ENCODE assay signal across 11 cellular contexts in genomic region chr4:121822047-121822446, GRCh38. TPM values are rescaled to one million over a fixed set of nuclear protein-coding genes. Genes with fewer than 3 reads are reported as not detected.
DNase-seq lines count a peak whose midpoint lies in the region; ATAC-seq and TF ChIP-seq lines count a peak whose summit lies in the region.
"Had no signal": no experiment of that assay in that cellular context is flagged by ENCODE, and none has a peak within 500 bp of the region (broad histone marks: within the 10 kb centered on the region; RNA-seq: fewer than 3 reads in every experiment).

No MANE protein-coding gene starts in this region.

- H3K4me3 ChIP-seq in PC-9 (peak overlapping the region; percentile 85), ectodermal cell (ENCODE audit: insufficient read depth, low read depth, low read length) (peak overlapping the region; percentile 96), retinal pigment epithelial cell (ENCODE audit: low read length) (peak overlapping the region; percentile 88), heart left ventricle (peak overlapping the region in 1 of 12 donors; percentile 73)

- BruUV-seq in PC-9 (replicated peaks; lab: Mats Ljungman, UMichigan) = no TSS peak

- no peaks in the 10 kb centered on the region for H3K27me3 ChIP-seq in PC-9 (ENCODE audit: insufficient read depth, low read depth)
- no peaks in the 10 kb centered on the region for H3K27me3 ChIP-seq in ectodermal cell (ENCODE audit: control insufficient read depth, insufficient read depth, low read length, poor library complexity, severe bottlenecking)
- H3K27me3 ChIP-seq in heart left ventricle = no peaks in the 10 kb centered on the region
- H3K27me3 ChIP-seq: esophagus squamous epithelium had no signal

- H3K4me3 Mint-ChIP-seq in activated T-cell treated with anti-CD3 and anti-CD28 coated beads, Interleukin-2, amount 50 U/mL, for 24 hours = peak overlapping the region; percentile 97

- TF ChIP-seq CTCF in PC-9 (conservative IDR thresholded peaks at IDR 0.05) = no peak
- no peak for TF ChIP-seq CTCF in retinal pigment epithelial cell (conservative IDR thresholded peaks at IDR 0.05; ENCODE audit: low read depth, low read length)
- TF ChIP-seq CTCF in heart left ventricle (IDR thresholded peaks at IDR 0.05) = no peak

- CTCF ChIA-PET in PC-9 (lab: Charles Lee) = no interaction called here

- no peaks in the 10 kb centered on the region for H3K9me3 Mint-ChIP-seq in activated T-cell treated with anti-CD3 and anti-CD28 coated beads, Interleukin-2, amount 50 U/mL, for 24 hours

- H3K27ac Mint-ChIP-seq in activated T-cell treated with anti-CD3 and anti-CD28 coated beads, Interleukin-2, amount 50 U/mL, for 24 hours = peak overlapping the region; percentile 91

- no peaks in the 10 kb centered on the region for H3K9me3 ChIP-seq in PC-9 (ENCODE audit: insufficient read depth, low read depth)
- no peaks in the 10 kb centered on the region for H3K9me3 ChIP-seq in ectodermal cell (ENCODE audit: control insufficient read depth, low read length)
- H3K9me3 ChIP-seq in heart left ventricle = no peaks in the 10 kb centered on the region
- H3K9me3 ChIP-seq: esophagus squamous epithelium had no signal

- no peak for TF ChIP-seq POLR2A in heart left ventricle (IDR thresholded peaks at IDR 0.05)

- POLR2A ChIA-PET in PC-9 (lab: Charles Lee; ENCODE audit: unreplicated experiment) = no interaction called here

- peak overlapping the region; percentile 72 for H3K4me2 ChIP-seq in PC-9

- H3K79me2 ChIP-seq in PC-9 (ENCODE audit: low read depth) = peaks cover 39% of the 10 kb centered on the region

- 91% methylated on average over 1 of the region's 1 CpG for WGBS in ectodermal cell, 2 experiments
- 81 to 89% (median 86%) methylated on average over 1 of the region's 1 CpG for WGBS in heart left ventricle, 4 donors

- no peaks in the 10 kb centered on the region for H3K27me3 Mint-ChIP-seq in activated T-cell treated with anti-CD3 and anti-CD28 coated beads, Interleukin-2, amount 50 U/mL, for 24 hours

- peaks cover 72% of the 10 kb centered on the region for H3K36me3 Mint-ChIP-seq in activated T-cell treated with anti-CD3 and anti-CD28 coated beads, Interleukin-2, amount 50 U/mL, for 24 hours (ENCODE audit: low read depth)

- H3K27ac ChIP-seq in PC-9 = no peak overlapping the region
- H3K27ac ChIP-seq in ectodermal cell (ENCODE audit: insufficient read depth, low read depth, low read length, poor library complexity, severe bottlenecking) = no peak overlapping the region
- no peak overlapping the region for H3K27ac ChIP-seq in substantia nigra (ENCODE audit: low read depth, low read length, poor library complexity, severe bottlenecking)
- no peak overlapping the region for H3K27ac ChIP-seq in heart left ventricle

- no peak for DNase-seq in activated T-cell treated with anti-CD3 and anti-CD28 coated beads, Interleukin-2, amount 50 U/mL, for 24 hours
- no peak for DNase-seq in activated T-cell treated with anti-CD3 and anti-CD28 coated beads, Interleukin-2, amount 50 U/mL, for 1 hour
- no peak for DNase-seq in PC-9
- DNase-seq in retinal pigment epithelial cell (ENCODE audit: low read depth) = no peak
- DNase-seq in substantia nigra (lab: John Stamatoyannopoulos, UW) = no peak
- no peak for DNase-seq in ecto neural progenitor cell (ENCODE audit: low spot score)
- no peak for DNase-seq in heart left ventricle
- DNase-seq: esophagus squamous epithelium, NCI-H1417 treated with DMSO at 0.1 percent for 48 hours had no signal

- intact Hi-C loops in PC-9 (cut with micrococcal nuclease; ENCODE audit: unreplicated experiment) (no loop called here), heart left ventricle (cut with DNase I) (no loop called here)

- peaks cover 24% of the 10 kb centered on the region for H3F3A ChIP-seq in PC-9 (ENCODE audit: insufficient read depth, low read depth)

- peaks cover 40% of the 10 kb centered on the region for H3K36me3 ChIP-seq in PC-9 (ENCODE audit: low read depth)
- peaks cover 29% of the 10 kb centered on the region for H3K36me3 ChIP-seq in ectodermal cell (ENCODE audit: control insufficient read depth, insufficient read depth, low read length)
- H3K36me3 ChIP-seq in heart left ventricle = peaks cover 0 to 42% (median 20%) of the 10 kb centered on the region in 9 donors

- H3K4me1 Mint-ChIP-seq in activated T-cell treated with anti-CD3 and anti-CD28 coated beads, Interleukin-2, amount 50 U/mL, for 24 hours (ENCODE audit: low read depth) = peaks cover 20% of the 10 kb centered on the region

- H4K20me1 ChIP-seq in PC-9 (ENCODE audit: insufficient read depth) = peaks cover 3% of the 10 kb centered on the region; the same call in 1 of the 2 replicates

- peaks cover 18% of the 10 kb centered on the region for H3K4me1 ChIP-seq in PC-9 (replicated peaks; ENCODE audit: insufficient read depth)
- H3K4me1 ChIP-seq in ectodermal cell (ENCODE audit: control insufficient read depth, insufficient read depth, low read length) = no peaks in the 10 kb centered on the region
- H3K4me1 ChIP-seq in heart left ventricle = peaks cover 0 to 25% (median 7%) of the 10 kb centered on the region in 12 donors

- 0 out of 2 replicates have a peak overlapping the region, but pooled peaks have one; percentile 95 for H2AFZ ChIP-seq in PC-9

- no peak for ATAC-seq in heart left ventricle
- ATAC-seq: Right ventricle myocardium inferior had no signal

- H3K9me2 ChIP-seq in PC-9 (ENCODE audit: insufficient read depth) = no peaks in the 10 kb centered on the region

RNA-seq across cellular contexts. Expression of gene CCNA2, which starts 1.6 kb away (rescaled TPM):
- 61.9 and 70.7 TPM in 2 replicates for total RNA-seq in PC-9 (2021)
- 84.9 TPM for polyA plus RNA-seq in ectodermal cell (2013, experiment 1 of 4)
- polyA plus RNA-seq in ectodermal cell (2013, experiment 2 of 4) = 66.3 TPM
- polyA plus RNA-seq in ectodermal cell (2013, experiment 3 of 4) = 73.9 TPM
- 71.5 TPM for polyA plus RNA-seq in ectodermal cell (2013, experiment 4 of 4)
- total RNA-seq in heart left ventricle = 1 to 10 TPM in 2 of 9 donors, under 1 TPM in 6, not detected in 1; 0.09 to 9.4 (median 0.49) TPM
- polyA plus RNA-seq in heart left ventricle = under 1 TPM; 0.39 to 0.42 TPM

RNA-seq across cellular contexts. Expression of gene EXOSC9, which starts 20.9 kb away (rescaled TPM):
- total RNA-seq in PC-9 (2021) (23.0 and 29.9 TPM in 2 replicates), heart left ventricle (10 to 100 TPM; 12.2 to 23.6 (median 15.7) TPM)
- 68.1 TPM for polyA plus RNA-seq in ectodermal cell (2013, experiment 1 of 4)
- 71.4 TPM for polyA plus RNA-seq in ectodermal cell (2013, experiment 2 of 4)
- polyA plus RNA-seq in ectodermal cell (2013, experiment 3 of 4) = 53.3 TPM
- polyA plus RNA-seq in ectodermal cell (2013, experiment 4 of 4) = 55.7 TPM
- 10 to 100 TPM; 18.2 to 26.2 TPM for polyA plus RNA-seq in heart left ventricle

RNA-seq across cellular contexts. Expression of gene BBS7, which starts 48.2 kb away (rescaled TPM):
- 20.3 and 21.4 TPM in 2 replicates for total RNA-seq in PC-9 (2021)
- polyA plus RNA-seq in ectodermal cell (2013, experiment 1 of 4) = 39.3 TPM
- 26.8 TPM for polyA plus RNA-seq in ectodermal cell (2013, experiment 2 of 4)
- polyA plus RNA-seq in ectodermal cell (2013, experiment 3 of 4) = 25.6 TPM
- 24.8 TPM for polyA plus RNA-seq in ectodermal cell (2013, experiment 4 of 4)
- total RNA-seq in heart left ventricle = 1 to 10 TPM; 3.3 to 7.8 (median 4.9) TPM
- polyA plus RNA-seq in heart left ventricle = 10 to 100 TPM in 1 of 2 donors, 1 to 10 TPM in 1; 2.7 to 13.9 TPM

RNA-seq across cellular contexts. Expression of gene SMIM43, which starts 57.1 kb away (rescaled TPM):
- total RNA-seq in PC-9 (2021) (not detected in 2 replicates), heart left ventricle (1 to 10 TPM in 1 of 9 donors, under 1 TPM in 1, not detected in 7; 0.16 to 1.0 TPM)
- polyA plus RNA-seq in ectodermal cell (2013, experiment 1 of 4) = 0.33 TPM
- 0.50 TPM for polyA plus RNA-seq in ectodermal cell (2013, experiment 2 of 4)
- 0.32 TPM for polyA plus RNA-seq in ectodermal cell (2013, experiment 3 of 4)
- 0.45 TPM for polyA plus RNA-seq in ectodermal cell (2013, experiment 4 of 4)
- 1 to 10 TPM in 1 of 2 donors, under 1 TPM in 1; 0.08 to 1.7 TPM for polyA plus RNA-seq in heart left ventricle
- total RNA-seq: Right ventricle myocardium inferior had no signal
